In the genomic region with DNA sequence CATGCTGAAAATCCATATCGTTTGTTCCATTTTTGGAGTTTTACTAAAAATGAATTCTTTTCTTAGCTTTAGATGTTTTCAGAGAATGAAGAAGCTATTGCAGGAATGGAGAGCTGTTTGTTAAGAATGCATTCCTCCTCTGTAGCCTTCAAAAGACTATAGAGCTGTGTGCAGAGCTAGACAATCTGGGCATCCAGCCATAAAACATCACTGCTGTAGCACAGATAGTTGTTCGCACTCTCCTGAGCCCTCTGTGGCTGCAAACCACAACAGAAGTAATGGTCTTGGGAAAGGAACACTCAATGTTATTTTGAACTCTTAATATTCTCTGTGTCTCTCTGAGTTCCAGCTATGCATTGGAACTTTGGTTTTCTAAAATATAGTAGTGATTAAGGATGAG, we compare ENCODE assay signal across 8 cellular contexts. TPM values are rescaled to one million over a fixed set of nuclear protein-coding genes. Genes with fewer than 3 reads are reported as not detected.
DNase-seq lines count a peak whose midpoint lies in the region; ATAC-seq, FAIRE-seq and TF ChIP-seq lines count a peak whose summit lies in the region.

No MANE protein-coding gene starts in this region.

- in situ Hi-C loops in astrocyte of the cerebellum (cut with HindIII; ENCODE audit: low sequenced_read_pairs) = no loop called here

- no peak for TF ChIP-seq POLR2A in GM12892 (IDR thresholded peaks at IDR 0.05; ENCODE audit: low read depth, low read length)

- no peak for FAIRE-seq in GM12892 (lab: Jason Lieb, UNC)

- peak; percentile 55 for DNase-seq in activated CD8-positive, alpha-beta memory T cell treated with anti-CD3 and anti-CD28 coated beads, Interleukin-2, amount 50 U/mL, for 1 hour (ENCODE audit: extremely low read depth)
- no peak for DNase-seq in activated CD8-positive, alpha-beta memory T cell treated with anti-CD3 and anti-CD28 coated beads, Interleukin-2, amount 50 U/mL, for 48 hours
- DNase-seq in NCI-H774 (lab: John Stamatoyannopoulos, UW) = peak; percentile 19
- DNase-seq in astrocyte of the cerebellum (ENCODE audit: low read depth) = peak; percentile 96
- no peak for DNase-seq in left lobe of liver (ENCODE audit: low spot score)
- DNase-seq in NCI-H187 (lab: John Stamatoyannopoulos, UW) = no peak
- no peak for DNase-seq in GM12892 (ENCODE audit: insufficient read length)
- no peak for DNase-seq in HuH-7.5 (ENCODE audit: low spot score)

- H3K4me3 ChIP-seq in astrocyte of the cerebellum (ENCODE audit: low read depth, low read length) = no peak overlapping the region

- peak; percentile 59 for ATAC-seq in left lobe of liver

- no peak for TF ChIP-seq CTCF in astrocyte of the cerebellum (IDR thresholded peaks at IDR 0.05; ENCODE audit: low read depth, low read length, missing control alignments)

RNA-seq across cellular contexts. Expression of gene TNRC6C, which starts 4.9 kb away (rescaled TPM):
- total RNA-seq in left lobe of liver = 11.0 TPM
- polyA plus RNA-seq in GM12892 (2012; ENCODE audit: missing spikeins) = 1.4 TPM

Comparison
In these comparisons a context has a peak if more than half of its experiments do, and no peak if none do; other contexts are left out.
1. DNase-seq: peak in activated CD8-positive, alpha-beta memory T cell treated with anti-CD3 and anti-CD28 coated beads, Interleukin-2, amount 50 U/mL, for 1 hour (single experiment), NCI-H774 (single experiment) and astrocyte of the cerebellum (single experiment); none in activated CD8-positive, alpha-beta memory T cell treated with anti-CD3 and anti-CD28 coated beads, Interleukin-2, amount 50 U/mL, for 48 hours (single experiment), left lobe of liver (single experiment), NCI-H187 (0 of 2), GM12892 (single experiment) and HuH-7.5 (single experiment).